ENCODE assay signal across 8 cellular contexts in genomic region chrX:93673869-93674271, GRCh38. TPM values are rescaled to one million over a fixed set of nuclear protein-coding genes. Genes with fewer than 3 reads are reported as not detected.
DNase-seq lines count a peak whose midpoint lies in the region; ATAC-seq and TF ChIP-seq lines count a peak whose summit lies in the region.

TSS of gene FAM133A (plus strand) at chrX:93674206. CDS start at chrX:93709420, 35,214 bp downstream.

- ATAC-seq in GM18868 (IDR thresholded peaks at IDR 0.05; ENCODE audit: unreplicated experiment) (peak; percentile 12), lung (ENCODE audit: insufficient read depth, low FRiP score) (no peak), upper lobe of left lung (ENCODE audit: low FRiP score in 2 of 2) (peak in 1 of 2 donors; percentile 84)

- TF ChIP-seq CTCF in choroid plexus epithelial cell (conservative IDR thresholded peaks at IDR 0.05; ENCODE audit: low read depth, low read length) (no peak), lung (IDR thresholded peaks at IDR 0.05; ENCODE audit: control extremely low read depth, extremely low read depth) (no peak), upper lobe of left lung (IDR thresholded peaks at IDR 0.05) (no peak)

- DNase-seq in NCI-H748 treated with DMSO at 0.1 percent for 48 hours (lab: John Stamatoyannopoulos, UW) = peak; percentile 39
- peak; percentile 5 for DNase-seq in choroid plexus epithelial cell (ENCODE audit: low read depth)
- no peak for DNase-seq in lung (ENCODE audit: low spot score)
- no peak for DNase-seq in upper lobe of left lung
- no peak for DNase-seq in HPDE6-E6E7 (ENCODE audit: extremely low spot score)
- no peak for DNase-seq in activated CD8-positive, alpha-beta memory T cell treated with anti-CD3 and anti-CD28 coated beads, Interleukin-2, amount 50 U/mL, for 48 hours
- no peak for DNase-seq in activated CD8-positive, alpha-beta memory T cell treated with anti-CD3 and anti-CD28 coated beads, Interleukin-2, amount 50 U/mL, for 4 hours

- H3K27me3 ChIP-seq in lung (ENCODE audit: control insufficient read depth, insufficient read depth) = peaks cover 6% of the 10 kb centered on the region
- no peaks in the 10 kb centered on the region for H3K27me3 ChIP-seq in upper lobe of left lung

- peak within 1 kb of the TSS; percentile 23 to 32 for H3K27ac ChIP-seq in lung (ENCODE audit: low read depth in 1 of 2, low read length in 1 of 2)
- H3K27ac ChIP-seq in upper lobe of left lung = peak within 1 kb of the TSS in 2 of 4 donors; percentile 13 to 42

- peaks cover 0 to 4% of the 10 kb centered on the region in 2 donors for H3K9me3 ChIP-seq in lung (ENCODE audit: control insufficient read depth in 2 of 2, insufficient read depth in 1 of 2, low read length in 1 of 2)
- H3K9me3 ChIP-seq in upper lobe of left lung = no peaks in the 10 kb centered on the region

- TF ChIP-seq POLR2A in upper lobe of left lung (IDR thresholded peaks at IDR 0.05) = no peak

- H3K4me3 ChIP-seq in choroid plexus epithelial cell (ENCODE audit: low read depth, low read length) (peak within 1 kb of the TSS; percentile 54), lung (peak within 1 kb of the TSS; percentile 56), upper lobe of left lung (peak within 1 kb of the TSS; percentile 13 to 61 (median 48))

- H3K36me3 ChIP-seq in lung (ENCODE audit: control insufficient read depth in 2 of 2, insufficient read depth in 2 of 2, low read length in 2 of 2) (no peaks in the 10 kb centered on the region), upper lobe of left lung (no peaks in the 10 kb centered on the region)

- no peak for TF ChIP-seq EP300 in upper lobe of left lung (IDR thresholded peaks at IDR 0.05)

- 0 to 9% methylated on average over 11 of the region's 11 CpGs for WGBS in lung, 2 donors
- WGBS in upper lobe of left lung, 2 donors = 1 to 7% methylated on average over 11 of the region's 11 CpGs

- H3K4me1 ChIP-seq in lung (ENCODE audit: control insufficient read depth in 2 of 2, insufficient read depth in 2 of 2, low read length in 2 of 2) (peaks cover 0 to 4% of the 10 kb centered on the region in 2 donors), upper lobe of left lung (peaks cover 0 to 12% (median 3%) of the 10 kb centered on the region in 4 donors)

RNA-seq across cellular contexts. Expression of gene FAM133A, which starts in this region (rescaled TPM):
- total RNA-seq in lung = not detected
- not detected for polyA plus RNA-seq in lung
- under 1 TPM in 1 of 6 donors, not detected in 5; 0.07 TPM for total RNA-seq in upper lobe of left lung

Comparison
In these comparisons a context has a peak if more than half of its experiments do, and no peak if none do; other contexts are left out.
1. DNase-seq: peak in NCI-H748 treated with DMSO at 0.1 percent for 48 hours (single experiment) and choroid plexus epithelial cell (single experiment); none in lung (single experiment), upper lobe of left lung (0 of 2), HPDE6-E6E7 (single experiment), activated CD8-positive, alpha-beta memory T cell treated with anti-CD3 and anti-CD28 coated beads, Interleukin-2, amount 50 U/mL, for 48 hours (single experiment) and activated CD8-positive, alpha-beta memory T cell treated with anti-CD3 and anti-CD28 coated beads, Interleukin-2, amount 50 U/mL, for 4 hours (single experiment).
2. Peak in every context shown above with its lines, with median percentiles within 50 percentile points of each other: H3K4me3 ChIP-seq.